2 cellular contexts compared by ENCODE assay signal in the genomic region with DNA sequence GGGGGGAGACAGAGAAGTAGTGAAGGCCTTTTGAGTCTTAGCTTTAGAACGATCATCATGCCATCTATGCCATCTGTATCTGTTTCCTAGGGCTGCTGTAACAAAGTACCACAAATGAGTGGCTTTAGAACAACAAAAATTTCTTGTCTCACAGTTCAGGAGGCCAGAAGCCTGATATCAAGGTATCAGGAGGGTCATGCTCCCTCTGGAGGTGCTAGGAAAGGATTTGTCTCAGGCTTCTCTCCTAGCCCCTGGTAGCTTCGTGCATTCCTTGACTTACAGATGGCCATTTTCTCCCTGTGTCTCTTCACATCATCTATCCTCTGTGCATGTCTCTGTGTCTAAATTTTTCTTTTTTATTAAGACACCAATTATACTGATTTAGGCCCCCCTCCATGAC.
TF ChIP-seq lines count a peak whose summit lies in the region.

No MANE protein-coding gene starts in this region.

TF ChIP-seq in HEK293, 187 proteins besides CTCF, POLR2A, EP300 and RAD21:
- no peak for TF ChIP-seq ZNF747 (tag by site-specific recombination; IDR thresholded peaks at IDR 0.05)
- no peak for TF ChIP-seq SP2 (tag by site-specific recombination; IDR thresholded peaks at IDR 0.05)
- TF ChIP-seq ZNF555 (tag by site-specific recombination; conservative IDR thresholded peaks at IDR 0.05) = no peak
- TF ChIP-seq, protein P1, sequence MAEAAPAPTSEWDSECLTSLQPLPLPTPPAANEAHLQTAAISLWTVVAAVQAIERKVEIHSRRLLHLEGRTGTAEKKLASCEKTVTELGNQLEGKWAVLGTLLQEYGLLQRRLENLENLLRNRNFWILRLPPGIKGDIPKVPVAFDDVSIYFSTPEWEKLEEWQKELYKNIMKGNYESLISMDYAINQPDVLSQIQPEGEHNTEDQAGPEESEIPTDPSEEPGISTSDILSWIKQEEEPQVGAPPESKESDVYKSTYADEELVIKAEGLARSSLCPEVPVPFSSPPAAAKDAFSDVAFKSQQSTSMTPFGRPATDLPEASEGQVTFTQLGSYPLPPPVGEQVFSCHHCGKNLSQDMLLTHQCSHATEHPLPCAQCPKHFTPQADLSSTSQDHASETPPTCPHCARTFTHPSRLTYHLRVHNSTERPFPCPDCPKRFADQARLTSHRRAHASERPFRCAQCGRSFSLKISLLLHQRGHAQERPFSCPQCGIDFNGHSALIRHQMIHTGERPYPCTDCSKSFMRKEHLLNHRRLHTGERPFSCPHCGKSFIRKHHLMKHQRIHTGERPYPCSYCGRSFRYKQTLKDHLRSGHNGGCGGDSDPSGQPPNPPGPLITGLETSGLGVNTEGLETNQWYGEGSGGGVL (tag by site-specific recombination; IDR thresholded peaks at IDR 0.05) = no peak
- TF ChIP-seq ZNF394 (tag by site-specific recombination; IDR thresholded peaks at IDR 0.05; ENCODE audit: borderline replicate concordance) = no peak
- no peak for TF ChIP-seq GLI4 (tag by site-specific recombination; IDR thresholded peaks at IDR 0.05)
- peak; percentile 73 for TF ChIP-seq ZNF133 (tag by site-specific recombination; IDR thresholded peaks at IDR 0.05)
- no peak for TF ChIP-seq ZNF76 (tag by site-specific recombination; IDR thresholded peaks at IDR 0.05; ENCODE audit: borderline replicate concordance, low read depth)

TF ChIP-seq in K562, 482 proteins besides CTCF, POLR2A, EP300 and RAD21:
- TF ChIP-seq, protein P2, sequence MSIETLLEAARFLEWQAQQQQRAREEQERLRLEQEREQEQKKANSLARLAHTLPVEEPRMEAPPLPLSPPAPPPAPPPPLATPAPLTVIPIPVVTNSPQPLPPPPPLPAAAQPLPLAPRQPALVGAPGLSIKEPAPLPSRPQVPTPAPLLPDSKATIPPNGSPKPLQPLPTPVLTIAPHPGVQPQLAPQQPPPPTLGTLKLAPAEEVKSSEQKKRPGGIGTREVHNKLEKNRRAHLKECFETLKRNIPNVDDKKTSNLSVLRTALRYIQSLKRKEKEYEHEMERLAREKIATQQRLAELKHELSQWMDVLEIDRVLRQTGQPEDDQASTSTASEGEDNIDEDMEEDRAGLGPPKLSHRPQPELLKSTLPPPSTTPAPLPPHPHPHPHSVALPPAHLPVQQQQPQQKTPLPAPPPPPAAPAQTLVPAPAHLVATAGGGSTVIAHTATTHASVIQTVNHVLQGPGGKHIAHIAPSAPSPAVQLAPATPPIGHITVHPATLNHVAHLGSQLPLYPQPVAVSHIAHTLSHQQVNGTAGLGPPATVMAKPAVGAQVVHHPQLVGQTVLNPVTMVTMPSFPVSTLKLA (conservative IDR thresholded peaks at IDR 0.05) = no peak
- TF ChIP-seq KLF10 (CRISPR knock-in tag; IDR thresholded peaks at IDR 0.05) (no peak), PHB (CRISPR knock-in tag; IDR thresholded peaks at IDR 0.05) (no peak), ZNF644 (tag; IDR thresholded peaks at IDR 0.05; ENCODE audit: low read depth) (no peak), ZNF217 (CRISPR knock-in tag; IDR thresholded peaks at IDR 0.05) (no peak), LARP7 (IDR thresholded peaks at IDR 0.05) (no peak)
